ENCODE assay signal across 2 cellular contexts in genomic region chr19:6694147-6694815, GRCh38.
TF ChIP-seq lines count a peak whose summit lies in the region.

No MANE protein-coding gene starts in this region.

TF ChIP-seq in HEK293, 187 proteins besides CTCF, POLR2A, EP300 and RAD21:
- no peak for TF ChIP-seq ZFP69B (tag by site-specific recombination; IDR thresholded peaks at IDR 0.05)
- TF ChIP-seq ZFHX2 (tag by site-specific recombination; conservative IDR thresholded peaks at IDR 0.05) = peak; percentile 25; the same call in 1 of the 2 replicates
- peak; percentile 20; the same call in 1 of the 2 replicates for TF ChIP-seq KLF1 (tag by site-specific recombination; IDR thresholded peaks at IDR 0.05)

TF ChIP-seq in GM12878, 131 proteins besides CTCF, POLR2A, EP300 and RAD21:
- TF ChIP-seq ZNF687 (IDR thresholded peaks at IDR 0.05) (no peak), NR2C2 (IDR thresholded peaks at IDR 0.05; ENCODE audit: borderline replicate concordance, control insufficient read depth, insufficient read length, low read depth) (no peak), ZNF207 (IDR thresholded peaks at IDR 0.05; ENCODE audit: borderline replicate concordance) (no peak)
TF ChIP-seq in GM12878: peak in this region for 0.
